Comparison of ENCODE assay signal across 13 cellular contexts in genomic region chr1:26789953-26790352, GRCh38. TPM values are rescaled to one million over a fixed set of nuclear protein-coding genes. Genes with fewer than 3 reads are reported as not detected.
A peak's percentile ranks its signal among the peaks of the same experiment; 100 is the strongest.
DNase-seq lines count a peak whose midpoint lies in the region; ATAC-seq and TF ChIP-seq lines count a peak whose summit lies in the region.
"Had no signal": no experiment of that assay in that cellular context is flagged by ENCODE, and none has a peak within 500 bp of the region (broad histone marks: within the 10 kb centered on the region; RNA-seq: fewer than 3 reads in every experiment).

No MANE protein-coding gene starts in this region.

- H3K79me2 ChIP-seq in mammary epithelial cell (ENCODE audit: insufficient read depth, low read length): peaks cover 16% of the 10 kb centered on the region

- CTCF ChIA-PET in MCF 10A (lab: Yijun Ruan, JAX) (interaction anchor here (0.6 to 7.1 kb wide), 24 partner anchors 10 to 208 kb away, joined by 3 to 184 read pairs (median 5); no protein-coding TSS in a partner anchor), mammary epithelial cell (lab: Charles Lee; ENCODE audit: low non-redundant PET) (interaction anchor here (0.6 to 1.2 kb wide), 2 partner anchors 91 to 193 kb away, joined by 3 to 6 read pairs; no protein-coding TSS in a partner anchor)

- no peak overlapping the region for H3K4me3 ChIP-seq in mammary epithelial cell (replicated peaks in 1 of 3; ENCODE audit: insufficient read depth in 1 of 3, low read depth in 2 of 3, low read length in 3 of 3)
- no peak overlapping the region for H3K4me3 ChIP-seq in stomach smooth muscle (ENCODE audit: low read length in 2 of 2)
- H3K4me3 ChIP-seq in left lung: no peak overlapping the region
- H3K4me3 ChIP-seq: adrenal gland had no signal

- intact Hi-C loops in MCF 10A (cut with micrococcal nuclease): loop anchor here (1.0 to 2.0 kb wide), 4 partner anchors 113 to 289 kb away; no protein-coding TSS in a partner anchor
- intact Hi-C loops in mammary epithelial cell (cut with micrococcal nuclease): loop anchor here (1.0 to 2.0 kb wide), 5 partner anchors 55 to 290 kb away; no protein-coding TSS in a partner anchor
- intact Hi-C loops in left lung (cut with DNase I): loop anchor here in 1 of 2 donors (5.0 to 10.0 kb wide), 2 partner anchors 95 to 188 kb away; partner anchors contain the start of gene ARID1A

- peaks cover 15% of the 10 kb centered on the region for H3K36me3 Mint-ChIP-seq in MCF 10A (ENCODE audit: insufficient read depth, unreplicated experiment)
- H3K36me3 Mint-ChIP-seq in T-helper 1 cell treated with Interleukin-12 subunit alpha and Interleukin-12 subunit beta and Interleukin-4 antibody, amounts not matched to agents 30 μg/mL and 1 μg/mL, for 36 hours (ENCODE audit: low read depth): peaks cover 25% of the 10 kb centered on the region
- peaks cover 32% of the 10 kb centered on the region for H3K36me3 Mint-ChIP-seq in central memory CD8-positive, alpha-beta T cell (ENCODE audit: insufficient read depth)

- H3K36me3 ChIP-seq in mammary epithelial cell (ENCODE audit: insufficient read depth, low read length) (peaks cover under 1% of the 10 kb centered on the region), stomach smooth muscle (ENCODE audit: control insufficient read depth in 2 of 2, insufficient read depth in 2 of 2, low read length in 2 of 2) (peaks cover 11 to 17% of the 10 kb centered on the region in 2 donors), left lung (peaks cover 0 to 16% of the 10 kb centered on the region in 2 donors)

- BruUV-seq in MCF 10A (replicated peaks; lab: Mats Ljungman, UMichigan) (no TSS peak), mammary epithelial cell (replicated peaks; lab: Mats Ljungman, UMichigan) (no TSS peak)

- dilution Hi-C loops in mammary epithelial cell (cut with HindIII; ENCODE audit: low sequenced_read_pairs): loop anchor here (5.0 kb wide), 3 partner anchors 42 to 188 kb away; no protein-coding TSS in a partner anchor

- no peaks in the 10 kb centered on the region for H3K9me3 Mint-ChIP-seq in MCF 10A (ENCODE audit: unreplicated experiment)
- no peaks in the 10 kb centered on the region for H3K9me3 Mint-ChIP-seq in T-helper 1 cell treated with Interleukin-12 subunit alpha and Interleukin-12 subunit beta and Interleukin-4 antibody, amounts not matched to agents 30 μg/mL and 1 μg/mL, for 36 hours
- H3K9me3 Mint-ChIP-seq in central memory CD8-positive, alpha-beta T cell: no peaks in the 10 kb centered on the region

- H3K9me3 ChIP-seq in mammary epithelial cell (replicated peaks; ENCODE audit: insufficient read depth, low read length) (no peaks in the 10 kb centered on the region), stomach smooth muscle (ENCODE audit: control insufficient read depth in 2 of 2, low read length in 2 of 2) (no peaks in the 10 kb centered on the region), left lung (no peaks in the 10 kb centered on the region)
- H3K9me3 ChIP-seq: adrenal gland had no signal

- H3K4me1 ChIP-seq in mammary epithelial cell (ENCODE audit: insufficient read depth, low read length) (peaks cover 26% of the 10 kb centered on the region), stomach smooth muscle (ENCODE audit: control insufficient read depth, insufficient read depth, low read length) (peaks cover 30% of the 10 kb centered on the region), left lung (peaks cover 18 to 41% of the 10 kb centered on the region in 2 donors)

- H3K27me3 ChIP-seq in mammary epithelial cell (ENCODE audit: insufficient read depth, low read length): no peaks in the 10 kb centered on the region
- no peaks in the 10 kb centered on the region for H3K27me3 ChIP-seq in stomach smooth muscle (ENCODE audit: control insufficient read depth in 1 of 2, insufficient read depth in 2 of 2, low read length in 2 of 2)
- no peaks in the 10 kb centered on the region for H3K27me3 ChIP-seq in left lung
- H3K27me3 ChIP-seq: adrenal gland had no signal

- H3K4me1 Mint-ChIP-seq in MCF 10A (ENCODE audit: insufficient read depth, unreplicated experiment): peaks cover 34% of the 10 kb centered on the region
- H3K4me1 Mint-ChIP-seq in T-helper 1 cell treated with Interleukin-12 subunit alpha and Interleukin-12 subunit beta and Interleukin-4 antibody, amounts not matched to agents 30 μg/mL and 1 μg/mL, for 36 hours (ENCODE audit: low read depth): peaks cover 70% of the 10 kb centered on the region
- peaks cover 82% of the 10 kb centered on the region for H3K4me1 Mint-ChIP-seq in central memory CD8-positive, alpha-beta T cell

- no peak overlapping the region for H3K4me3 Mint-ChIP-seq in MCF 10A (ENCODE audit: unreplicated experiment)
- H3K4me3 Mint-ChIP-seq in T-helper 1 cell treated with Interleukin-12 subunit alpha and Interleukin-12 subunit beta and Interleukin-4 antibody, amounts not matched to agents 30 μg/mL and 1 μg/mL, for 36 hours: peak overlapping the region; percentile 99
- peak overlapping the region; percentile 100 for H3K4me3 Mint-ChIP-seq in central memory CD8-positive, alpha-beta T cell

- DNase-seq in MCF 10A (ENCODE audit: unreplicated experiment) (no peak), mammary epithelial cell (no peak), mesenteric fat pad (ENCODE audit: low spot score) (no peak), left lung (no peak)
- no peak for DNase-seq in central memory CD8-positive, alpha-beta T cell (ENCODE audit: low spot score in 2 of 2)
- no peak for DNase-seq in effector CD8-positive, alpha-beta T cell (lab: John Stamatoyannopoulos, UW)
- DNase-seq: adrenal gland, NCI-H1417, NCI-H748 treated with DMSO at 0.1 percent for 48 hours, SIG-M5 had no signal

- no peak overlapping the region for H3K9ac ChIP-seq in mammary epithelial cell (ENCODE audit: insufficient read depth, low read length)
- H3K9ac ChIP-seq in stomach smooth muscle (ENCODE audit: low read length in 2 of 2): peak overlapping the region; percentile 10 to 29

- H3K27ac Mint-ChIP-seq in MCF 10A (ENCODE audit: low read depth, unreplicated experiment): peak overlapping the region; percentile 46
- peak overlapping the region; percentile 91 for H3K27ac Mint-ChIP-seq in T-helper 1 cell treated with Interleukin-12 subunit alpha and Interleukin-12 subunit beta and Interleukin-4 antibody, amounts not matched to agents 30 μg/mL and 1 μg/mL, for 36 hours
- peak overlapping the region; percentile 100 for H3K27ac Mint-ChIP-seq in central memory CD8-positive, alpha-beta T cell (ENCODE audit: low read depth)

- TF ChIP-seq CTCF in MCF 10A (IDR thresholded peaks at IDR 0.05; ENCODE audit: unreplicated experiment) (no peak), mammary epithelial cell (conservative IDR thresholded peaks at IDR 0.05 in 1 of 2, IDR thresholded peaks at IDR 0.05 in 1 of 2; ENCODE audit: extremely low read depth in 1 of 2, insufficient read depth in 1 of 2, low read depth in 1 of 2, low read length in 2 of 2) (no peak), left lung (IDR thresholded peaks at IDR 0.05) (no peak)

- H3K27me3 Mint-ChIP-seq in MCF 10A (ENCODE audit: insufficient read depth, unreplicated experiment): no peaks in the 10 kb centered on the region
- H3K27me3 Mint-ChIP-seq in T-helper 1 cell treated with Interleukin-12 subunit alpha and Interleukin-12 subunit beta and Interleukin-4 antibody, amounts not matched to agents 30 μg/mL and 1 μg/mL, for 36 hours (ENCODE audit: low read depth): no peaks in the 10 kb centered on the region
- no peaks in the 10 kb centered on the region for H3K27me3 Mint-ChIP-seq in central memory CD8-positive, alpha-beta T cell

- H2AFZ ChIP-seq in mammary epithelial cell (ENCODE audit: low read depth, low read length): no peak overlapping the region

- POLR2A ChIA-PET in MCF 10A (lab: Yijun Ruan, JAX): interaction anchor here (0.7 to 5.2 kb wide), 14 partner anchors 8 to 229 kb away, joined by 3 to 109 read pairs (median 6); partner anchors contain the start of gene ARID1A

- 75% methylated on average over 4 of the region's 4 CpGs for WGBS in mammary epithelial cell (ENCODE audit: low coverage, missing lambda C conversion rate)

- H3K4me2 ChIP-seq in mammary epithelial cell (ENCODE audit: insufficient read depth, low read depth, low read length): no peak overlapping the region

- in situ Hi-C loops in mammary epithelial cell (cut with MboI; ENCODE audit: low sequenced_read_pairs in 2 of 2): loop anchor here (5.0 to 10.0 kb wide), 2 partner anchors 185 to 193 kb away; no protein-coding TSS in a partner anchor

- H3K27ac ChIP-seq in mammary epithelial cell (ENCODE audit: insufficient read depth, low read depth, low read length) (no peak overlapping the region), stomach smooth muscle (ENCODE audit: low read length) (peak overlapping the region; percentile 58), left lung (no peak overlapping the region)

- H4K20me1 ChIP-seq in mammary epithelial cell (ENCODE audit: insufficient read depth, low read length): no peaks in the 10 kb centered on the region

- ATAC-seq in central memory CD8-positive, alpha-beta T cell (replicated peaks; ENCODE audit: extremely low read depth, poor library complexity, severe bottlenecking): no peak
- ATAC-seq in left lung: no peak
- ATAC-seq: left lobe of liver had no signal

RNA-seq across cellular contexts. Expression of gene PIGV, which starts 2.2 kb away (rescaled TPM):
- total RNA-seq in MCF 10A (2022): 13.3 and 14.7 TPM in 2 replicates
- total RNA-seq in mammary epithelial cell: 10 to 100 TPM; 18.0 to 19.2 TPM
- 19.1 TPM for polyA plus RNA-seq in mammary epithelial cell
- 10.1 TPM for polyA minus RNA-seq in mammary epithelial cell
- total RNA-seq in mesenteric fat pad: 9.0 TPM
- total RNA-seq in left lung: 10 to 100 TPM; 15.4 to 16.9 TPM

RNA-seq across cellular contexts. Expression of gene ZDHHC18, which starts 36.5 kb away (rescaled TPM):
- total RNA-seq in MCF 10A (2022) (14.0 and 15.5 TPM in 2 replicates), mammary epithelial cell (10 to 100 TPM; 14.2 to 20.2 TPM), mesenteric fat pad (52.5 TPM), left lung (10 to 100 TPM; 22.8 to 33.4 TPM)
- 24.5 TPM for polyA plus RNA-seq in mammary epithelial cell
- 19.8 TPM for polyA minus RNA-seq in mammary epithelial cell

Comparison
In these comparisons a context has a peak if more than half of its experiments do, and no peak if none do; other contexts are left out.
1. H3K27ac Mint-ChIP-seq: peak in every context shown above with its lines; median percentile 100 in central memory CD8-positive, alpha-beta T cell; 91 in T-helper 1 cell treated with Interleukin-12 subunit alpha and Interleukin-12 subunit beta and Interleukin-4 antibody, amounts not matched to agents 30 μg/mL and 1 μg/mL, for 36 hours; 46 in MCF 10A.